8 cellular contexts compared by ENCODE assay signal in the genomic region with DNA sequence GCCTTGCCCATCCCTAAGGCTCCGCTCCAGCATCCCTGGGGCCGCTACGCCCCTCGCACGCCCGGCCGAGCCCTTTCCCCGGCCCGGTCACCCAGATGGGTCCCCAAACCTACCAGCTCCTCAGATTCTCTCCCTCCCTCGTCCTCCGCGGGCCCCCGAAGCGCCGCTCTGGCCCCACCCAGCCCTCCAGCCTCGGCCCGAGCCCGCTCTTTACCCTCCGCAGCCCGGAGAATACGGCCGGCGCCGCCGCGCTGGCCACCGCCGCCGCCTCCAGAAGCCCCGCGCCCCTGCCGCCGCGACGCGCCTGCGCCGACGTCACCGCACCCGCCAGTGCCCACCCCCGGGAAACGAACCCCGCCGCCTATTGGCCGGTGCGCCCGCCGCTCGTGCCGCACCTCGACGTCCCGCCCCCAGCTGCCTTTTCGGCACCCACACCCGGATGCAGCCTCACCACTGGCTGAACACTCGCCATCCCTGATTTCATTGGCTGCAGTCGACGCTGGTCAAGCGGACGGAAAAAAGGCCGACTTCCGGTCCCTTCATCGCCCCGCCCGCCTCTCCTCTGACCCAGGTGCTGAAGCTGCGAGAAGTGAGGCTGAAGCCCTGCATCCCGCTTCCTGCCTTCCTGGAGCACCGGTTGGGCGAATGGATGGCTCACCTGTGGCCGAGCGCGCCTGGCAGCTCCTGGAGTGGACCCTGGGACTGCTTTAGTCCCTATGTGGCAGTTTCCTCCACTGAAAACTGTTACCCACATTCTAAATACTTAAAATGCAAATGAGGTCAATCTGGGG. TPM values are rescaled to one million over a fixed set of nuclear protein-coding genes. Genes with fewer than 3 reads are reported as not detected.
DNase-seq lines count a peak whose midpoint lies in the region; ATAC-seq and TF ChIP-seq lines count a peak whose summit lies in the region.

A gene (minus strand): TSS at position 292 of the 791 bp plus-strand sequence. CDS start 1,364 bp downstream, outside the sequence.

- no peaks in the 10 kb centered on the region for H3K9me3 ChIP-seq in HUES64 (ENCODE audit: insufficient read depth, low read depth, low read length)
- H3K9me3 ChIP-seq in OCI-LY1 (ENCODE audit: low read length) = no peaks in the 10 kb centered on the region

- H3K27ac ChIP-seq in HUES64 (ENCODE audit: low read depth, low read length) = peak within 1 kb of the TSS; percentile 94
- H3K27ac ChIP-seq in OCI-LY1 (ENCODE audit: low read depth, low read length, poor library complexity, severe bottlenecking) = peak within 1 kb of the TSS; percentile 76

- intact Hi-C loops in Calu3 (cut with micrococcal nuclease; ENCODE audit: unreplicated experiment) = no loop called here

- H3K27me3 ChIP-seq in HUES64 (ENCODE audit: insufficient read depth, low read length) (no peaks in the 10 kb centered on the region), OCI-LY1 (ENCODE audit: insufficient read depth, low read length) (no peaks in the 10 kb centered on the region)

- H3F3A ChIP-seq in OCI-LY1 (ENCODE audit: insufficient read depth, low read length) = peaks cover 5% of the 10 kb centered on the region; the same call in 1 of the 2 replicates

- H3K9ac ChIP-seq in HUES64 (ENCODE audit: low read depth, low read length) (peak within 1 kb of the TSS; percentile 92), OCI-LY1 (ENCODE audit: low read length) (peak within 1 kb of the TSS; percentile 93)

- H4K20me1 ChIP-seq in OCI-LY1 (ENCODE audit: insufficient read depth, low read length) = no peaks in the 10 kb centered on the region

- no peaks in the 10 kb centered on the region for H3K9me3 Mint-ChIP-seq in Calu3 (ENCODE audit: low read depth, unreplicated experiment)
- H3K9me3 Mint-ChIP-seq in endothelial cell (ENCODE audit: unreplicated experiment) = no peaks in the 10 kb centered on the region

- peaks cover 14% of the 10 kb centered on the region for H3K4me1 ChIP-seq in HUES64 (ENCODE audit: insufficient read depth, low read length)
- peaks cover 16% of the 10 kb centered on the region for H3K4me1 ChIP-seq in OCI-LY1 (ENCODE audit: insufficient read depth, low read length, severe bottlenecking)

- peaks cover 40% of the 10 kb centered on the region for H3K36me3 ChIP-seq in HUES64 (ENCODE audit: insufficient read depth, low read length)
- H3K36me3 ChIP-seq in OCI-LY1 (ENCODE audit: insufficient read depth, low read length) = peaks cover 38% of the 10 kb centered on the region

- peak; percentile 85 for ATAC-seq in GM21447 (IDR thresholded peaks at IDR 0.05; ENCODE audit: unreplicated experiment)

- H3K27me3 Mint-ChIP-seq in Calu3 (ENCODE audit: unreplicated experiment) (no peaks in the 10 kb centered on the region), endothelial cell (ENCODE audit: unreplicated experiment) (peaks cover 16% of the 10 kb centered on the region)

- H3K9me2 ChIP-seq in OCI-LY1 (ENCODE audit: low read depth, low read length) = no peaks in the 10 kb centered on the region

- CTCF ChIA-PET in Calu3 (lab: Charles Lee) = interaction anchor here (1.0 to 1.2 kb wide), 2 partner anchors 17 to 118 kb away, joined by 3 to 6 read pairs; no protein-coding TSS in a partner anchor

- H3K4me2 ChIP-seq in OCI-LY1 (ENCODE audit: low read length) = peak within 1 kb of the TSS; percentile 91

- H3K4me3 Mint-ChIP-seq in Calu3 (ENCODE audit: low read depth, unreplicated experiment) (peak within 1 kb of the TSS; percentile 78), endothelial cell (ENCODE audit: unreplicated experiment) (peak within 1 kb of the TSS; percentile 97)

- H2AFZ ChIP-seq in OCI-LY1 (ENCODE audit: low read length) = no peak within 1 kb of the TSS

- H3K4me3 ChIP-seq in HUES64 (ENCODE audit: low read length) (peak within 1 kb of the TSS; percentile 89), OCI-LY1 (ENCODE audit: low read depth, low read length, poor library complexity, severe bottlenecking) (peak within 1 kb of the TSS; percentile 91)

- peak within 1 kb of the TSS; percentile 72 for H3K27ac Mint-ChIP-seq in Calu3 (ENCODE audit: unreplicated experiment)
- peak within 1 kb of the TSS; percentile 98 for H3K27ac Mint-ChIP-seq in endothelial cell (ENCODE audit: unreplicated experiment)

- H3K36me3 Mint-ChIP-seq in Calu3 (ENCODE audit: insufficient read depth, unreplicated experiment) (peaks cover 68% of the 10 kb centered on the region), endothelial cell (ENCODE audit: low read depth, unreplicated experiment) (peaks cover 32% of the 10 kb centered on the region)

- TF ChIP-seq CTCF in Calu3 (IDR thresholded peaks at IDR 0.05; ENCODE audit: unreplicated experiment) (no peak), OCI-LY1 (IDR thresholded peaks at IDR 0.05; ENCODE audit: low read length) (no peak), endothelial cell (IDR thresholded peaks at IDR 0.05; ENCODE audit: unreplicated experiment) (no peak)

- BruUV-seq in Calu3 (replicated peaks; lab: Mats Ljungman, UMichigan) = no TSS peak

- H3K4me1 Mint-ChIP-seq in Calu3 (ENCODE audit: low read depth, unreplicated experiment) (peaks cover 14% of the 10 kb centered on the region), endothelial cell (ENCODE audit: unreplicated experiment) (peaks cover 30% of the 10 kb centered on the region)

- under 1% methylated on average over 73 of the region's 73 CpGs for WGBS in HUES64

- peaks cover 6% of the 10 kb centered on the region for H3K79me2 ChIP-seq in OCI-LY1 (ENCODE audit: insufficient read depth, low read length)

- DNase-seq in Calu3 (peak; percentile 95), endothelial cell (ENCODE audit: low spot score) (peak; percentile 98), midbrain (lab: John Stamatoyannopoulos, UW) (peak; percentile 98)
- DNase-seq in activated CD8-positive, alpha-beta memory T cell treated with anti-CD3 and anti-CD28 coated beads, Interleukin-2, amount 50 U/mL, for 4 hours = peak; percentile 92
- peak; percentile 83 for DNase-seq in stimulated activated CD8-positive, alpha-beta memory T cell treated with anti-CD3 and anti-CD28 coated beads, Interleukin-2, amount 100 ng/mL, for 1 hour (ENCODE audit: low read depth in 2 of 2)

RNA-seq across cellular contexts. Expression of the gene that starts here (rescaled TPM):
- 46.3 and 50.9 TPM in 2 replicates for total RNA-seq in Calu3 (2022)
- polyA plus RNA-seq in HUES64 (2013, experiment 1 of 2) = 42.6 TPM
- 41.9 TPM for polyA plus RNA-seq in HUES64 (2013, experiment 2 of 2)
- 316 TPM for total RNA-seq in endothelial cell (ENCODE audit: unreplicated experiment)

Comparison
In these comparisons a context has a peak if more than half of its experiments do, and no peak if none do; other contexts are left out.
1. Peak in every context shown above with its lines: DNase-seq, ATAC-seq, H3K4me3 ChIP-seq and H3K27ac ChIP-seq.